ENCODE assay signal across 27 cellular contexts in genomic region chr3:132378846-132379245, GRCh38. TPM values are rescaled to one million over a fixed set of nuclear protein-coding genes. Genes with fewer than 3 reads are reported as not detected.
DNase-seq lines count a peak whose midpoint lies in the region; ATAC-seq and TF ChIP-seq lines count a peak whose summit lies in the region.
"Had no signal": no experiment of that assay in that cellular context is flagged by ENCODE, and none has a peak within 500 bp of the region (broad histone marks: within the 10 kb centered on the region; RNA-seq: fewer than 3 reads in every experiment).

No MANE protein-coding gene starts in this region.

- H3K36me3 Mint-ChIP-seq in activated naive CD8-positive, alpha-beta T cell treated with anti-CD3 and anti-CD28 coated beads, Interleukin-2, amount 50 U/mL, for 24 hours (ENCODE audit: low read depth): no peaks in the 10 kb centered on the region
- no peaks in the 10 kb centered on the region for H3K36me3 Mint-ChIP-seq in activated naive CD8-positive, alpha-beta T cell treated with anti-CD3 and anti-CD28 coated beads for 36 hours
- peaks cover 8% of the 10 kb centered on the region for H3K36me3 Mint-ChIP-seq in effector memory CD8-positive, alpha-beta T cell (ENCODE audit: insufficient read depth)
- H3K36me3 Mint-ChIP-seq: activated naive CD4-positive, alpha-beta T cell treated with anti-CD3 and anti-CD28 coated beads, Interleukin-2, amount 10 ng/mL, durations not matched to agents 7 days and 5 days had no signal

- peaks cover 4% of the 10 kb centered on the region for H3K9me3 Mint-ChIP-seq in activated naive CD8-positive, alpha-beta T cell treated with anti-CD3 and anti-CD28 coated beads, Interleukin-2, amount 50 U/mL, for 24 hours
- H3K9me3 Mint-ChIP-seq in activated naive CD8-positive, alpha-beta T cell treated with anti-CD3 and anti-CD28 coated beads for 36 hours: no peaks in the 10 kb centered on the region
- H3K9me3 Mint-ChIP-seq in effector memory CD8-positive, alpha-beta T cell: no peaks in the 10 kb centered on the region
- H3K9me3 Mint-ChIP-seq: activated naive CD4-positive, alpha-beta T cell treated with anti-CD3 and anti-CD28 coated beads, Interleukin-2, amount 10 ng/mL, durations not matched to agents 7 days and 5 days; activated T-cell treated with anti-CD3 and anti-CD28 coated beads, Interleukin-2, amount 50 U/mL, for 4 hours; T-helper 1 cell treated with Interleukin-12 subunit alpha and Interleukin-12 subunit beta and Interleukin-4 antibody, amounts not matched to agents 30 μg/mL and 1 μg/mL, for 36 hours had no signal

- peaks cover 16% of the 10 kb centered on the region for H3K27me3 Mint-ChIP-seq in activated naive CD8-positive, alpha-beta T cell treated with anti-CD3 and anti-CD28 coated beads, Interleukin-2, amount 50 U/mL, for 24 hours
- H3K27me3 Mint-ChIP-seq in activated naive CD8-positive, alpha-beta T cell treated with anti-CD3 and anti-CD28 coated beads for 36 hours: peaks cover 31% of the 10 kb centered on the region
- H3K27me3 Mint-ChIP-seq in effector memory CD8-positive, alpha-beta T cell: peaks cover 38 to 70% of the 10 kb centered on the region in 2 donors
- H3K27me3 Mint-ChIP-seq: activated naive CD4-positive, alpha-beta T cell treated with anti-CD3 and anti-CD28 coated beads, Interleukin-2, amount 10 ng/mL, durations not matched to agents 7 days and 5 days had no signal

- no peaks in the 10 kb centered on the region for H3K9me3 ChIP-seq in upper lobe of right lung
- H3K9me3 ChIP-seq: A549, BE2C, SJSA1 had no signal

- no peaks in the 10 kb centered on the region for H3K36me3 ChIP-seq in upper lobe of right lung
- H3K36me3 ChIP-seq: BE2C, SJSA1 had no signal

- no peak overlapping the region for H3K27ac Mint-ChIP-seq in activated naive CD8-positive, alpha-beta T cell treated with anti-CD3 and anti-CD28 coated beads, Interleukin-2, amount 50 U/mL, for 24 hours
- H3K27ac Mint-ChIP-seq in activated naive CD8-positive, alpha-beta T cell treated with anti-CD3 and anti-CD28 coated beads for 36 hours: no peak overlapping the region
- H3K27ac Mint-ChIP-seq in effector memory CD8-positive, alpha-beta T cell: no peak overlapping the region
- H3K27ac Mint-ChIP-seq: activated CD4-positive, alpha-beta T cell treated with anti-CD3 and anti-CD28 coated beads for 36 hours; activated naive CD4-positive, alpha-beta T cell treated with anti-CD3 and anti-CD28 coated beads, Interleukin-2, amount 10 ng/mL, durations not matched to agents 7 days and 5 days; IgD-negative memory B cell; immature natural killer cell; T-helper 1 cell treated with Interleukin-12 subunit alpha and Interleukin-12 subunit beta and Interleukin-4 antibody, amounts not matched to agents 30 μg/mL and 1 μg/mL, for 36 hours had no signal

- H3K4me3 Mint-ChIP-seq in activated naive CD8-positive, alpha-beta T cell treated with anti-CD3 and anti-CD28 coated beads, Interleukin-2, amount 50 U/mL, for 24 hours: no peak overlapping the region
- no peak overlapping the region for H3K4me3 Mint-ChIP-seq in activated naive CD8-positive, alpha-beta T cell treated with anti-CD3 and anti-CD28 coated beads for 36 hours
- H3K4me3 Mint-ChIP-seq in effector memory CD8-positive, alpha-beta T cell: no peak overlapping the region
- H3K4me3 Mint-ChIP-seq: activated CD4-positive, alpha-beta T cell treated with anti-CD3 and anti-CD28 coated beads for 36 hours; activated naive CD4-positive, alpha-beta T cell treated with anti-CD3 and anti-CD28 coated beads, Interleukin-2, amount 10 ng/mL, durations not matched to agents 7 days and 5 days; activated T-cell treated with anti-CD3 and anti-CD28 coated beads, Interleukin-2, amount 50 U/mL, for 4 hours; IgD-negative memory B cell; immature natural killer cell; T-helper 1 cell treated with Interleukin-12 subunit alpha and Interleukin-12 subunit beta and Interleukin-4 antibody, amounts not matched to agents 30 μg/mL and 1 μg/mL, for 36 hours had no signal

- H3K27me3 ChIP-seq in upper lobe of right lung: no peaks in the 10 kb centered on the region
- H3K27me3 ChIP-seq: BE2C, SJSA1 had no signal

- TF ChIP-seq CTCF in upper lobe of right lung (IDR thresholded peaks at IDR 0.05): no peak

- no peaks in the 10 kb centered on the region for H3K4me1 ChIP-seq in upper lobe of right lung
- H3K4me1 ChIP-seq: A549, BE2C, Caco-2, SJSA1 had no signal

- no peak for DNase-seq in activated naive CD8-positive, alpha-beta T cell treated with anti-CD3 and anti-CD28 coated beads, Interleukin-2, amount 50 U/mL, for 24 hours
- DNase-seq in activated naive CD8-positive, alpha-beta T cell treated with anti-CD3 and anti-CD28 coated beads for 36 hours: no peak
- DNase-seq in NCI-H2081 (lab: John Stamatoyannopoulos, UW): peak; percentile 61 to 85
- peak; percentile 41 to 43 for DNase-seq in SHP77 (lab: John Stamatoyannopoulos, UW)
- no peak for DNase-seq in upper lobe of right lung
- DNase-seq in activated gamma-delta T cell (lab: John Stamatoyannopoulos, UW): no peak
- DNase-seq in effector memory CD8-positive, alpha-beta T cell: no peak
- no peak for DNase-seq in NCI-H524 (lab: John Stamatoyannopoulos, UW)
- DNase-seq: activated CD4-positive, alpha-beta T cell treated with anti-CD3 and anti-CD28 coated beads for 36 hours; activated CD8-positive, alpha-beta memory T cell treated with anti-CD3 and anti-CD28 coated beads for 24 hours; activated naive CD4-positive, alpha-beta T cell treated with anti-CD3 and anti-CD28 coated beads, Interleukin-2, amount 10 ng/mL, durations not matched to agents 7 days and 5 days; activated T-cell treated with anti-CD3 and anti-CD28 coated beads, Interleukin-2, amount 50 U/mL, for 4 hours; anterior cingulate cortex; BE2C; Caco-2; H7; immature natural killer cell; left ventricle myocardium superior; NCI-H1694; NK-92 treated with Interleukin-12 subunit alpha and Interleukin-12 subunit beta, amount 100 ng/mL, for 24 hours; posterior cingulate gyrus had no signal

- no peaks in the 10 kb centered on the region for H3K4me1 Mint-ChIP-seq in activated naive CD8-positive, alpha-beta T cell treated with anti-CD3 and anti-CD28 coated beads, Interleukin-2, amount 50 U/mL, for 24 hours
- peaks cover 5% of the 10 kb centered on the region for H3K4me1 Mint-ChIP-seq in activated naive CD8-positive, alpha-beta T cell treated with anti-CD3 and anti-CD28 coated beads for 36 hours
- H3K4me1 Mint-ChIP-seq in effector memory CD8-positive, alpha-beta T cell (ENCODE audit: low read depth in 2 of 2): no peaks in the 10 kb centered on the region
- H3K4me1 Mint-ChIP-seq: activated CD4-positive, alpha-beta T cell treated with anti-CD3 and anti-CD28 coated beads for 36 hours; activated naive CD4-positive, alpha-beta T cell treated with anti-CD3 and anti-CD28 coated beads, Interleukin-2, amount 10 ng/mL, durations not matched to agents 7 days and 5 days; immature natural killer cell had no signal

- no peak overlapping the region for H3K4me3 ChIP-seq in upper lobe of right lung
- H3K4me3 ChIP-seq: A549, SJSA1 had no signal

- H3K27ac ChIP-seq in upper lobe of right lung: no peak overlapping the region
- H3K27ac ChIP-seq: A549, SJSA1 had no signal

- intact Hi-C loops in upper lobe of right lung (cut with DNase I): no loop called here

- peak; percentile 36 for ATAC-seq in activated naive CD8-positive, alpha-beta T cell treated with anti-CD3 and anti-CD28 coated beads, Interleukin-2, amount 50 U/mL, for 24 hours
- ATAC-seq in upper lobe of right lung: peak; percentile 58
- ATAC-seq in effector memory CD8-positive, alpha-beta T cell (replicated peaks): no peak
- ATAC-seq: A549; activated CD4-positive, alpha-beta T cell treated with anti-CD3 and anti-CD28 coated beads for 36 hours; activated T-cell treated with anti-CD3 and anti-CD28 coated beads, Interleukin-2, amount 50 U/mL, for 4 hours; left ventricle myocardium superior; Panc1; sciatic nerve had no signal

RNA-seq across cellular contexts. Expression of gene DNAJC13, which starts 38.5 kb away (rescaled TPM):
- 10 to 100 TPM; 31.4 to 32.1 TPM for total RNA-seq in activated naive CD8-positive, alpha-beta T cell treated with anti-CD3 and anti-CD28 coated beads for 36 hours
- total RNA-seq in upper lobe of right lung: 44.8 TPM

Comparison
In these comparisons a context has a peak if more than half of its experiments do, and no peak if none do; other contexts are left out.
1. DNase-seq: peak in NCI-H2081 (2 of 2) and SHP77 (2 of 2); none in activated naive CD8-positive, alpha-beta T cell treated with anti-CD3 and anti-CD28 coated beads, Interleukin-2, amount 50 U/mL, for 24 hours (single experiment), activated naive CD8-positive, alpha-beta T cell treated with anti-CD3 and anti-CD28 coated beads for 36 hours (single experiment), upper lobe of right lung (single experiment), activated gamma-delta T cell (single experiment), effector memory CD8-positive, alpha-beta T cell (0 of 3) and NCI-H524 (0 of 2).